27 cellular contexts compared by ENCODE assay signal in the genomic region with DNA sequence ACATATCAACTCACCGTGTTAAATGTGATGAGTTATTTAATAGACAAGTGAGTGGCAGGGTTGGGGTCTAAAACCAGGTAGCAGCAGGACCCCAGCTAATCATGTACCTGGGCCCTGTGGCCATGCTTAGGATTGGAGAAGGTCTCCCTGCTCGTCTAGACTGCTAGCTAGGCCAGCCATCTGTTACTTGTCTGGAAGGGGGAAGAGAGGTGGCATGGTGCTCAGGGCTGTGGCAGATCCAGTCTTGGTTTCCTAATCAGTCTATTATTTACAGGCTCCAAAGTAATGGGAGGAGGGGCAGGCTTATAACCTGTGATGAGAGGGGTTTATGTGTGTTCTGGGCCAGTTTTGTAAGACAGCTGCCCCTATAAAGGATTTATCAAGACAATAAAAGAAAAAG.
"Had no signal": no experiment of that assay in that cellular context is flagged by ENCODE, and none has a peak within 500 bp of the region (broad histone marks: within the 10 kb centered on the region; RNA-seq: fewer than 3 reads in every experiment).

No MANE protein-coding gene starts in this region.

- H3K36me3 Mint-ChIP-seq: neural progenitor cell; stimulated activated effector memory CD8-positive, alpha-beta T cell treated with anti-CD3 and anti-CD28 coated beads, Interleukin-12 subunit alpha, Interleukin-12 subunit beta, amount 100 ng/mL, for 72 hours; stimulated activated naive B cell treated with anti-CD40 and anti-IgM and Interleukin-4, amounts not matched to agents 10 μg/mL and 1 μg/mL and 100 μg/mL, for 72 hours had no signal

- DNase-seq: occipital lobe; ovary; posterior cingulate gyrus; psoas muscle; right cardiac atrium; right lobe of liver; sigmoid colon; small intestine; stimulated activated CD4-positive, alpha-beta T cell treated with anti-CD3 and anti-CD28 coated beads, Interleukin-15, amount 100 ng/mL, for 24 hours; stimulated activated CD4-positive, alpha-beta T cell treated with anti-CD3 and anti-CD28 coated beads, Interleukin-2, amount 100 ng/mL, for 24 hours; stimulated activated CD4-positive, alpha-beta T cell treated with anti-CD3 and anti-CD28 coated beads, Interleukin-2, amount 100 ng/mL, for 48 hours; stimulated activated CD4-positive, alpha-beta T cell treated with anti-CD3 and anti-CD28 coated beads, Interleukin-4, amount 100 ng/mL, for 24 hours; stimulated activated naive B cell treated with anti-CD40 and anti-IgM and Interleukin-4, amounts not matched to agents 10 μg/mL and 1 μg/mL and 100 μg/mL, for 72 hours; stimulated activated naive CD4-positive, alpha-beta T cell treated with Interleukin-2 at 50 U/mL for 16 hours; stomach; thyroid gland; trophoblast cell; upper lobe of left lung had no signal

- H3K27ac Mint-ChIP-seq: nephron; neural progenitor cell; progenitor cell of endocrine pancreas; stimulated activated effector memory CD8-positive, alpha-beta T cell treated with anti-CD3 and anti-CD28 coated beads, Interleukin-12 subunit alpha, Interleukin-12 subunit beta, amount 100 ng/mL, for 72 hours; stimulated activated naive B cell treated with anti-CD40 and anti-IgM and Interleukin-4, amounts not matched to agents 10 μg/mL and 1 μg/mL and 100 μg/mL, for 72 hours; stimulated activated naive CD8-positive, alpha-beta T cell treated with anti-CD3 and anti-CD28 coated beads, Interleukin-15, Interleukin-2, amounts not matched to agents 100 ng/mL and 50 ng/mL, for 24 hours had no signal

- H3K4me3 Mint-ChIP-seq: nephron; neural progenitor cell; stimulated activated effector memory CD8-positive, alpha-beta T cell treated with anti-CD3 and anti-CD28 coated beads, Interleukin-12 subunit alpha, Interleukin-12 subunit beta, amount 100 ng/mL, for 72 hours; stimulated activated naive B cell treated with anti-CD40 and anti-IgM and Interleukin-4, amounts not matched to agents 10 μg/mL and 1 μg/mL and 100 μg/mL, for 72 hours; stimulated activated naive CD8-positive, alpha-beta T cell treated with anti-CD3 and anti-CD28 coated beads, Interleukin-15, Interleukin-2, amounts not matched to agents 100 ng/mL and 50 ng/mL, for 24 hours had no signal

- H3K27ac ChIP-seq: neural progenitor cell, ovary, parathyroid adenoma, psoas muscle, right lobe of liver, sigmoid colon, stomach, thoracic aorta, thyroid gland, tibial nerve, upper lobe of left lung, vagina had no signal

- H3K4me3 ChIP-seq: neural progenitor cell, ovary, psoas muscle, right lobe of liver, sigmoid colon, stomach, thoracic aorta, thyroid gland, tibial nerve, upper lobe of left lung, vagina had no signal

- ATAC-seq: psoas muscle; right cardiac atrium; right lobe of liver; stimulated activated effector memory CD8-positive, alpha-beta T cell treated with anti-CD3 and anti-CD28 coated beads, Interleukin-12 subunit alpha, Interleukin-12 subunit beta, amount 100 ng/mL, for 72 hours; stimulated activated naive B cell treated with anti-CD40 and anti-IgM and Interleukin-4, amounts not matched to agents 10 μg/mL and 1 μg/mL and 100 μg/mL, for 72 hours had no signal

- H3K27me3 ChIP-seq: neural progenitor cell, ovary, right lobe of liver, sigmoid colon, thyroid gland, upper lobe of left lung, vagina had no signal

- H3K9me3 Mint-ChIP-seq: nephron, neural progenitor cell had no signal

- H3K4me1 Mint-ChIP-seq: stimulated activated effector memory CD8-positive, alpha-beta T cell treated with anti-CD3 and anti-CD28 coated beads, Interleukin-12 subunit alpha, Interleukin-12 subunit beta, amount 100 ng/mL, for 72 hours; stimulated activated naive B cell treated with anti-CD40 and anti-IgM and Interleukin-4, amounts not matched to agents 10 μg/mL and 1 μg/mL and 100 μg/mL, for 72 hours had no signal

- H3K9me3 ChIP-seq: ovary, psoas muscle, right lobe of liver, sigmoid colon, stomach, thoracic aorta, thyroid gland, tibial nerve, upper lobe of left lung, vagina had no signal

- H3K4me1 ChIP-seq: parathyroid adenoma, psoas muscle, right lobe of liver, stomach, thyroid gland, tibial nerve, upper lobe of left lung, vagina had no signal

- H3K36me3 ChIP-seq: neural progenitor cell, ovary, right lobe of liver, sigmoid colon, stomach, thoracic aorta, thyroid gland, tibial nerve, upper lobe of left lung, vagina had no signal

- H3K27me3 Mint-ChIP-seq: stimulated activated naive CD8-positive, alpha-beta T cell treated with anti-CD3 and anti-CD28 coated beads, Interleukin-15, Interleukin-2, amounts not matched to agents 100 ng/mL and 50 ng/mL, for 24 hours had no signal
